1 cellular context compared by ENCODE assay signal in the genomic region with DNA sequence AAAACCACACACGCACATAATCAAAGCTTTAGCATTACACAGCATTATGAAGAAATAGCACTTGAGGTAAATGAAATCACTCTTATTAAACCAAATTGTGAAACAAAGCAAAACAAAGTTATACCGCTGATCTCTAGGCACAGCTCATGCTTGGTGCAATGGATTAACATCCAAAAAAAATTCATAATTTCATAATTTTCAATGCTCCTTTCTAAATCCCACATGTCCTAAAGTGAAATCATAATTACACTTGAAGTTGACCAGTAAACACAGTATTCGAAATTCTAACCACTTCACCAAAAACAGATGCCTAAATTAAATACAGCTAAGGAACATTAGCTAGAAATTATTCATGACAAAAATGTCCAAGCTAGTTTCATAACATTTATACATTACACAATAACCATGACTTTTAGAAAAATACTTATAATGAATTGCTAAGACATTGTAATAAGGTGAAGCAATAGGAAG.
TF ChIP-seq lines count a peak whose summit lies in the region.

No MANE protein-coding gene starts in this region.

TF ChIP-seq in K562, 482 proteins besides CTCF, POLR2A, EP300 and RAD21:
- TF ChIP-seq CEBPB (tag; IDR thresholded peaks at IDR 0.05), result peak; percentile 79
- TF ChIP-seq NR2F6 (CRISPR knock-in tag; IDR thresholded peaks at IDR 0.05), result no peak
- no peak for TF ChIP-seq CEBPG (CRISPR knock-in tag; IDR thresholded peaks at IDR 0.05)
- TF ChIP-seq CEBPG (tag; conservative IDR thresholded peaks at IDR 0.05 in 1 of 2, IDR thresholded peaks at IDR 0.05 in 1 of 2), result peak; percentile 27 to 55; a peak in 2 of 4 replicates
